ENCODE assay signal across 9 cellular contexts in the genomic region with DNA sequence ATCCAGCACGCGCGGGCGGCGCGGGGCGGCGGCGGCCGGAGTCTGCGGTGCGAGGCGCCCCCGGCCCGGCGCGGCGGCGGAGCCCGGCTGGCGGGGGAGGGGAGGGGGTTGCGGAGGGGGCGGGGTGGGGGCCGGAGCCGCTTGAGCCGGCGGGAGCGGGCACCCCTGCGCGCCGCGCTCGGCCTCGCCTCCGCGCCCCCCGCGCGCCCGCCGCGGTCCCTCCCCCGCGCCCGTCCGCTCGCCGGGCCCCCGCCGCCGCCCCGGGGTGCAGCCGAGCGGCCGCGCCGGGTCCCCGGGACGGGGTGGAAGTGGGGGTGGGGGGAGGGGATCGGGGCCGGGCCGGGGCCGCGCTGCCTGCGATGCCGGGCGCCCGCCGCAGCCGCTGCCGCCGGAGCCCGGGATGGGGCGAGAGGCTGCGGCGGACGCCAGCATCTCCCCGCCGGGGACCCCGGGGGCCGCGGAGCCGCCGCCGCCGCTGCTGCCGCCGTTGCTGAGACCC. TPM values are rescaled to one million over a fixed set of nuclear protein-coding genes. Genes with fewer than 3 reads are reported as not detected.
DNase-seq lines count a peak whose midpoint lies in the region; ATAC-seq and TF ChIP-seq lines count a peak whose summit lies in the region.
"Had no signal": no experiment of that assay in that cellular context is flagged by ENCODE, and none has a peak within 500 bp of the region (broad histone marks: within the 10 kb centered on the region; RNA-seq: fewer than 3 reads in every experiment).

No MANE protein-coding gene starts in this region.

- in situ Hi-C loops in GM13976 (cut with MboI; ENCODE audit: low sequenced_read_pairs, unreplicated experiment) (no loop called here), GM23248 (cut with MboI) (no loop called here)

- H3K27ac ChIP-seq in suprapubic skin (peak overlapping the region; percentile 74), GM23248 (no peak overlapping the region)

- no peaks in the 10 kb centered on the region for H4K20me1 ChIP-seq in GM23248 (ENCODE audit: insufficient read depth)

- POLR2A ChIA-PET in T-cell (lab: Charles Lee): no interaction called here

- H3K27ac Mint-ChIP-seq in T-cell: no peak overlapping the region
- H3K27ac Mint-ChIP-seq in HFFc6: no peak overlapping the region

- H3K9ac ChIP-seq in GM23248: no peak overlapping the region

- H3K4me3 ChIP-seq in suprapubic skin (peak overlapping the region; percentile 68), GM23248 (no peak overlapping the region)

- no peaks in the 10 kb centered on the region for H3K9me2 ChIP-seq in GM23248 (ENCODE audit: insufficient read depth)

- H3K27me3 ChIP-seq in suprapubic skin (peaks cover 39% of the 10 kb centered on the region), GM23248 (replicated peaks; ENCODE audit: insufficient read depth) (peaks cover 10% of the 10 kb centered on the region)

- TF ChIP-seq CTCF in GM13976 (IDR thresholded peaks at IDR 0.05; ENCODE audit: borderline replicate concordance, control extremely low read depth, extremely low read depth, insufficient read depth, missing control alignments) (no peak), suprapubic skin (IDR thresholded peaks at IDR 0.05) (no peak), HFFc6 (IDR thresholded peaks at IDR 0.05) (no peak)

- H3K4me2 ChIP-seq in GM23248 (ENCODE audit: unreplicated experiment): no peak overlapping the region

- CTCF ChIA-PET in T-cell (lab: Charles Lee): no interaction called here

- no peaks in the 10 kb centered on the region for H3K79me2 ChIP-seq in GM23248 (ENCODE audit: insufficient read depth)

- 0% methylated on average over 10 of the region's 88 CpGs for WGBS in suprapubic skin
- 0 to 5% methylated on average over 4 of the region's 88 CpGs for WGBS in GM23248 (ENCODE audit: low coverage in 1 of 2, low lambda C conversion rate in 2 of 2, missing lambda C conversion rate in 2 of 2), 2 experiments

- peaks cover 4% of the 10 kb centered on the region for H3K36me3 Mint-ChIP-seq in T-cell
- no peaks in the 10 kb centered on the region; the same call in 1 of the 2 replicates for H3K36me3 Mint-ChIP-seq in HFFc6 (ENCODE audit: low read depth)

- TF ChIP-seq EP300 in suprapubic skin (IDR thresholded peaks at IDR 0.05): no peak

- peaks cover 19 to 24% (median 19%) of the 10 kb centered on the region in 3 donors for H3K4me1 Mint-ChIP-seq in T-cell
- no peaks in the 10 kb centered on the region for H3K4me1 Mint-ChIP-seq in HFFc6 (ENCODE audit: low read depth)

- H3K9me3 ChIP-seq in suprapubic skin (no peaks in the 10 kb centered on the region), GM23248 (ENCODE audit: low read depth) (no peaks in the 10 kb centered on the region)

- H3K36me3 ChIP-seq in suprapubic skin (no peaks in the 10 kb centered on the region), GM23248 (ENCODE audit: low read depth) (no peaks in the 10 kb centered on the region)

- H3K9me3 Mint-ChIP-seq in T-cell (no peaks in the 10 kb centered on the region), HFFc6 (no peaks in the 10 kb centered on the region)
- H3K9me3 Mint-ChIP-seq: IgD-negative memory B cell had no signal

- H3K4me3 Mint-ChIP-seq in T-cell: no peak overlapping the region
- H3K4me3 Mint-ChIP-seq in HFFc6: no peak overlapping the region

- H3F3A ChIP-seq in GM23248 (ENCODE audit: insufficient read depth): no peaks in the 10 kb centered on the region

- ATAC-seq in T-cell (replicated peaks in 1 of 4): peak; percentile 7 to 50 (median 42)

- H2AFZ ChIP-seq in GM23248: no peak overlapping the region

- H3K4me1 ChIP-seq in suprapubic skin (peaks cover 33% of the 10 kb centered on the region), GM23248 (ENCODE audit: insufficient read depth) (no peaks in the 10 kb centered on the region)

- peaks cover 23 to 50% of the 10 kb centered on the region in 2 donors for H3K27me3 Mint-ChIP-seq in T-cell
- H3K27me3 Mint-ChIP-seq in HFFc6 (ENCODE audit: insufficient read depth): peaks cover 41% of the 10 kb centered on the region

- DNase-seq in GM13976 (ENCODE audit: low spot score) (peak; percentile 72), T-cell (no peak), iPS-NIHi11 (ENCODE audit: low spot score) (peak; percentile 86), suprapubic skin (ENCODE audit: low spot score in 2 of 2) (no peak), HFFc6 (no peak), GM23248 (no peak)
- no peak for DNase-seq in stimulated activated CD4-positive, alpha-beta T cell treated with anti-CD3 and anti-CD28 coated beads, Interleukin-12 subunit alpha, Interleukin-12 subunit beta, amount 100 ng/mL, for 4 hours
- DNase-seq: activated CD8-positive, alpha-beta memory T cell treated with anti-CD3 and anti-CD28 coated beads, Interleukin-2, amount 50 U/mL, for 4 hours had no signal

- TF ChIP-seq POLR2A in suprapubic skin (IDR thresholded peaks at IDR 0.05): no peak

RNA-seq across cellular contexts. Expression of a gene that starts 0.3 kb away (rescaled TPM):
- total RNA-seq in T-cell: 1 to 10 TPM in 3 of 5 donors, under 1 TPM in 2; 0.23 to 2.7 (median 1.1) TPM
- total RNA-seq in suprapubic skin: 1 to 10 TPM; 2.2 to 3.7 (median 3.0) TPM
- not detected for total RNA-seq in HFFc6 (2021; fragmentation: NEBNext Ultra II Directional; extraction: Animal tissue kit (Norgen Biotek cat#: 25700))
- total RNA-seq in GM23248 (2014; rRNA removed; shearing (Covaris generic)): not detected in 2 replicates
- not detected in 2 replicates for polyA plus RNA-seq in GM23248 (2016; fragmentation: Nextera tagmentation; extraction: Ambion mirVana)

RNA-seq across cellular contexts. Expression of a gene that starts 45.0 kb away (rescaled TPM):
- total RNA-seq in T-cell (10 to 100 TPM; 19.7 to 44.1 (median 38.5) TPM), suprapubic skin (10 to 100 TPM; 19.2 to 23.6 (median 23.4) TPM)
- 10 to 100 TPM; 26.4 to 32.8 (median 28.7) TPM for total RNA-seq in HFFc6 (2021; fragmentation: NEBNext Ultra II Directional; extraction: Animal tissue kit (Norgen Biotek cat#: 25700))
- total RNA-seq in GM23248 (2014; rRNA removed; shearing (Covaris generic)): 26.2 and 27.1 TPM in 2 replicates
- 20.2 and 20.6 TPM in 2 replicates for polyA plus RNA-seq in GM23248 (2016; fragmentation: Nextera tagmentation; extraction: Ambion mirVana)

RNA-seq across cellular contexts. Expression of a gene that starts 57.5 kb away (rescaled TPM):
- total RNA-seq in T-cell: 10 to 100 TPM; 24.1 to 46.7 (median 44.0) TPM
- 10 to 100 TPM; 16.9 to 35.4 (median 23.3) TPM for total RNA-seq in suprapubic skin
- 10 to 100 TPM; 16.0 to 21.2 (median 17.8) TPM for total RNA-seq in HFFc6 (2021; fragmentation: NEBNext Ultra II Directional; extraction: Animal tissue kit (Norgen Biotek cat#: 25700))
- 13.4 and 16.9 TPM in 2 replicates for total RNA-seq in GM23248 (2014; rRNA removed; shearing (Covaris generic))
- polyA plus RNA-seq in GM23248 (2016; fragmentation: Nextera tagmentation; extraction: Ambion mirVana): 12.1 and 13.9 TPM in 2 replicates

Comparison
In these comparisons a context has a peak if more than half of its experiments do, and no peak if none do; other contexts are left out.
1. DNase-seq: peak in GM13976 (single experiment) and iPS-NIHi11 (single experiment); none in T-cell (0 of 34), suprapubic skin (0 of 2), HFFc6 (single experiment), stimulated activated CD4-positive, alpha-beta T cell treated with anti-CD3 and anti-CD28 coated beads, Interleukin-12 subunit alpha, Interleukin-12 subunit beta, amount 100 ng/mL, for 4 hours (single experiment) and GM23248 (single experiment).